ENCODE assay signal across 8 cellular contexts in genomic region chr18:79678665-79679551, GRCh38. TPM values are rescaled to one million over a fixed set of nuclear protein-coding genes. Genes with fewer than 3 reads are reported as not detected.
DNase-seq lines count a peak whose midpoint lies in the region; ATAC-seq lines count a peak whose summit lies in the region.

No MANE protein-coding gene starts in this region.

- H3K4me3 ChIP-seq in effector memory CD4-positive, alpha-beta T cell (ENCODE audit: insufficient read depth, low read depth, low read length, poor library complexity, severe bottlenecking), result peak overlapping the region; percentile 89

- peaks cover 8% of the 10 kb centered on the region for H3K9me3 ChIP-seq in effector memory CD4-positive, alpha-beta T cell (ENCODE audit: control insufficient read depth, low read length)

- H3K4me1 ChIP-seq in effector memory CD4-positive, alpha-beta T cell (ENCODE audit: control insufficient read depth, insufficient read depth, low read length, poor library complexity, severe bottlenecking), result peaks cover 34% of the 10 kb centered on the region

- no peaks in the 10 kb centered on the region for H3K36me3 ChIP-seq in effector memory CD4-positive, alpha-beta T cell (ENCODE audit: control insufficient read depth, insufficient read depth, low read length)

- peak overlapping the region; percentile 98 for H3K27ac ChIP-seq in effector memory CD4-positive, alpha-beta T cell (ENCODE audit: insufficient read depth, low read length, poor library complexity, severe bottlenecking)

- peak; percentile 89 for ATAC-seq in GM21367 (IDR thresholded peaks at IDR 0.05; ENCODE audit: unreplicated experiment)

- DNase-seq in COR-L47 (lab: John Stamatoyannopoulos, UW) (peak; percentile 100), HT1080 (ENCODE audit: low read depth) (peak; percentile 98), NOMO-1 (lab: John Stamatoyannopoulos, UW; ENCODE audit: unreplicated experiment in 2 of 2) (peak; percentile 98 to 99), lung microvascular endothelial cell (ENCODE audit: low read depth in 2 of 2) (peak; percentile 99 to 100)
- DNase-seq in activated CD8-positive, alpha-beta memory T cell treated with anti-CD3 and anti-CD28 coated beads for 48 hours (ENCODE audit: low read depth in 2 of 3, low spot score in 2 of 3), result peak; percentile 83 to 98 (median 94)
- DNase-seq in effector memory CD4-positive, alpha-beta T cell, result peak; percentile 98 to 99 (median 98)
- DNase-seq in stimulated activated CD4-positive, alpha-beta T cell treated with anti-CD3 and anti-CD28 coated beads, TNF-alpha, amount 100 ng/mL, for 4 hours (ENCODE audit: low read depth in 3 of 3), result peak; percentile 91 to 99 (median 96)

- no peaks in the 10 kb centered on the region for H3K27me3 ChIP-seq in effector memory CD4-positive, alpha-beta T cell (replicated peaks; ENCODE audit: control insufficient read depth, insufficient read depth, low read length, poor library complexity, severe bottlenecking)

RNA-seq across cellular contexts. Expression of gene CTDP1, which starts 0.7 kb away (rescaled TPM):
- 26.9 and 27.0 TPM in 2 replicates for total RNA-seq in HT1080 (2014; rRNA removed; shearing (Covaris generic))
- 15.3 and 15.4 TPM in 2 replicates for polyA plus RNA-seq in HT1080 (2015; cell fraction: cytosol; rRNA removed)
- polyA plus RNA-seq in HT1080 (2015; cell fraction: nucleus; rRNA removed), result 22.9 and 26.4 TPM in 2 replicates
- total RNA-seq in lung microvascular endothelial cell, result 16.1 and 25.0 TPM in 2 replicates

Comparison
In these comparisons a context has a peak if more than half of its experiments do, and no peak if none do; other contexts are left out.
1. Peak in every context shown above with its lines: DNase-seq, ATAC-seq, H3K4me3 ChIP-seq and H3K27ac ChIP-seq.